ENCODE assay signal across 23 cellular contexts in genomic region chr2:29175338-29175737, GRCh38.
DNase-seq lines count a peak whose midpoint lies in the region; ATAC-seq and TF ChIP-seq lines count a peak whose summit lies in the region.
"Had no signal": no experiment of that assay in that cellular context is flagged by ENCODE, and none has a peak within 500 bp of the region (broad histone marks: within the 10 kb centered on the region; RNA-seq: fewer than 3 reads in every experiment).

No MANE protein-coding gene starts in this region.

- H3F3A ChIP-seq in PC-3 (ENCODE audit: low read length, unreplicated experiment), result no peaks in the 10 kb centered on the region

- H3K27me3 Mint-ChIP-seq in Calu3 (ENCODE audit: unreplicated experiment) (no peaks in the 10 kb centered on the region), T-helper 17 cell (no peaks in the 10 kb centered on the region)
- H3K27me3 Mint-ChIP-seq: CD4-positive, alpha-beta T cell; CD8-positive, alpha-beta memory T cell had no signal

- H3K36me3 ChIP-seq in PC-3 (ENCODE audit: low read depth, low read length) (peaks cover 7% of the 10 kb centered on the region; the same call in 1 of the 2 replicates), psoas muscle (ENCODE audit: insufficient read depth in 1 of 2, low read depth in 1 of 2) (peaks cover 2 to 55% of the 10 kb centered on the region in 2 donors), WERI-Rb-1 (peaks cover 3% of the 10 kb centered on the region; the same call in 1 of the 2 replicates)
- H3K36me3 ChIP-seq: BE2C had no signal

- intact Hi-C loops in Calu3 (cut with micrococcal nuclease; ENCODE audit: unreplicated experiment) (no loop called here), PC-3 (cut with micrococcal nuclease) (no loop called here), psoas muscle (cut with DNase I) (no loop called here)

- no peaks in the 10 kb centered on the region for H3K9me2 ChIP-seq in PC-3 (replicated peaks; ENCODE audit: low read length)

- no peaks in the 10 kb centered on the region for H3K9me3 Mint-ChIP-seq in Calu3 (ENCODE audit: low read depth, unreplicated experiment)
- H3K9me3 Mint-ChIP-seq: CD14-positive monocyte; CD4-positive, alpha-beta T cell; CD8-positive, alpha-beta memory T cell; GM23338 had no signal

- no TSS peak for BruUV-seq in Calu3 (replicated peaks; lab: Mats Ljungman, UMichigan)
- BruUV-seq in PC-3 (replicated peaks; lab: Mats Ljungman, UMichigan), result TSS peak; percentile 17

- H3K27ac ChIP-seq in PC-3 (ENCODE audit: low read length), result no peak overlapping the region
- no peak overlapping the region for H3K27ac ChIP-seq in psoas muscle
- H3K27ac ChIP-seq in WERI-Rb-1, result no peak overlapping the region
- H3K27ac ChIP-seq: A549; BLaER1 treated with 17β-estradiol and CSF1 and Interleukin-3, amounts not matched to agents 10 nM and 100 nM had no signal

- H3K4me1 ChIP-seq in PC-3 (ENCODE audit: insufficient read depth, low read length), result no peaks in the 10 kb centered on the region
- no peaks in the 10 kb centered on the region for H3K4me1 ChIP-seq in psoas muscle
- H3K4me1 ChIP-seq: A549; BE2C; BLaER1 treated with 17β-estradiol and CSF1 and Interleukin-3, amounts not matched to agents 10 nM and 100 nM had no signal

- H2AFZ ChIP-seq in PC-3 (ENCODE audit: low read length), result no peak overlapping the region
- H2AFZ ChIP-seq: GM23338 had no signal

- no peaks in the 10 kb centered on the region for H3K27me3 ChIP-seq in PC-3 (ENCODE audit: low read length)
- H3K27me3 ChIP-seq in psoas muscle (ENCODE audit: insufficient read depth in 3 of 3, low read length in 2 of 3), result no peaks in the 10 kb centered on the region
- no peaks in the 10 kb centered on the region for H3K27me3 ChIP-seq in WERI-Rb-1 (ENCODE audit: insufficient read depth, low read depth, severe bottlenecking)
- H3K27me3 ChIP-seq: BE2C; BLaER1 treated with 17β-estradiol and CSF1 and Interleukin-3, amounts not matched to agents 10 nM and 100 nM had no signal

- TF ChIP-seq CTCF in Calu3 (IDR thresholded peaks at IDR 0.05; ENCODE audit: unreplicated experiment) (no peak), PC-3 (conservative IDR thresholded peaks at IDR 0.05; ENCODE audit: low read depth, low read length) (no peak), psoas muscle (IDR thresholded peaks at IDR 0.05) (no peak), WERI-Rb-1 (IDR thresholded peaks at IDR 0.05; ENCODE audit: low read depth, low read length) (no peak)

- H3K4me2 ChIP-seq in PC-3 (ENCODE audit: low read length), result no peak overlapping the region
- H3K4me2 ChIP-seq: A549; BLaER1 treated with 17β-estradiol and CSF1 and Interleukin-3, amounts not matched to agents 10 nM and 100 nM; GM23338 had no signal

- H3K4me1 Mint-ChIP-seq in Calu3 (ENCODE audit: low read depth, unreplicated experiment) (peaks cover 9% of the 10 kb centered on the region), T-helper 17 cell (peaks cover 8% of the 10 kb centered on the region)
- H3K4me1 Mint-ChIP-seq: CD14-positive monocyte, GM23338 had no signal

- no peak overlapping the region for H3K4me3 Mint-ChIP-seq in Calu3 (ENCODE audit: low read depth, unreplicated experiment)
- H3K4me3 Mint-ChIP-seq in T-helper 17 cell, result no peak overlapping the region
- H3K4me3 Mint-ChIP-seq: CD14-positive monocyte; CD4-positive, alpha-beta T cell; CD8-positive, alpha-beta memory T cell; GM23338; H9 had no signal

- POLR2A ChIA-PET in PC-3 (lab: Charles Lee; ENCODE audit: unreplicated experiment), result no interaction called here

- no peak overlapping the region for H3K4me3 ChIP-seq in PC-3 (ENCODE audit: low read length)
- no peak overlapping the region for H3K4me3 ChIP-seq in psoas muscle
- no peak overlapping the region for H3K4me3 ChIP-seq in WERI-Rb-1 (ENCODE audit: low read depth, low read length)
- H3K4me3 ChIP-seq: A549; BLaER1 treated with 17β-estradiol and CSF1 and Interleukin-3, amounts not matched to agents 10 nM and 100 nM; GM12878; GM23338 had no signal

- peaks cover 96% of the 10 kb centered on the region for H3K36me3 Mint-ChIP-seq in Calu3 (ENCODE audit: insufficient read depth, unreplicated experiment)
- peaks cover 7% of the 10 kb centered on the region for H3K36me3 Mint-ChIP-seq in T-helper 17 cell (ENCODE audit: low read depth)

- no peak for ATAC-seq in PC-3
- ATAC-seq in T-helper 17 cell, result no peak
- ATAC-seq in psoas muscle, result peak in 3 of 4 donors; percentile 15 to 46 (median 17)
- ATAC-seq: A549, GM12878, GM23338, HCT116 had no signal

- CTCF ChIA-PET in Calu3 (lab: Charles Lee) (no interaction called here), PC-3 (lab: Charles Lee) (no interaction called here)

- no peak overlapping the region for H3K9ac ChIP-seq in PC-3 (ENCODE audit: low read length)
- H3K9ac ChIP-seq: BLaER1 treated with 17β-estradiol and CSF1 and Interleukin-3, amounts not matched to agents 10 nM and 100 nM had no signal

- WGBS in psoas muscle, 3 donors, result 60 to 99% (median 85%) methylated on average over 3 of the region's 3 CpGs

- H4K20me1 ChIP-seq in PC-3 (ENCODE audit: low read length), result no peaks in the 10 kb centered on the region

- H3K79me2 ChIP-seq in PC-3 (ENCODE audit: low read length), result no peaks in the 10 kb centered on the region

- H3K9me3 ChIP-seq in PC-3 (ENCODE audit: low read length) (no peaks in the 10 kb centered on the region), T-helper 17 cell (ENCODE audit: control insufficient read depth, low read length, poor library complexity, severe bottlenecking) (no peaks in the 10 kb centered on the region), psoas muscle (no peaks in the 10 kb centered on the region), WERI-Rb-1 (ENCODE audit: severe bottlenecking) (no peaks in the 10 kb centered on the region)
- H3K9me3 ChIP-seq: A549; BE2C; BLaER1 treated with 17β-estradiol and CSF1 and Interleukin-3, amounts not matched to agents 10 nM and 100 nM had no signal

- peak overlapping the region; percentile 36 for H3K27ac Mint-ChIP-seq in Calu3 (ENCODE audit: unreplicated experiment)
- H3K27ac Mint-ChIP-seq in T-helper 17 cell, result peak overlapping the region; percentile 27
- H3K27ac Mint-ChIP-seq: CD4-positive, alpha-beta T cell; GM23338; H9 had no signal

- DNase-seq in Calu3 (no peak), PC-3 (no peak), T-helper 17 cell (no peak), psoas muscle (no peak), WERI-Rb-1 (no peak), DMS153 treated with DMSO at 0.1 percent for 48 hours (lab: John Stamatoyannopoulos, UW; ENCODE audit: unreplicated experiment) (no peak)
- DNase-seq in activated CD4-positive, alpha-beta T cell treated with anti-CD3 and anti-CD28 coated beads for 1 hour, result no peak
- DNase-seq: 8988T; ACHN; AML-193; BE2C; CD4-positive, alpha-beta T cell; CD8-positive, alpha-beta memory T cell; DMS153; EL; GDM1; H9 had no signal

Comparison
In these comparisons a context has a peak if more than half of its experiments do, and no peak if none do; other contexts are left out.
1. ATAC-seq: peak in psoas muscle (3 of 4); none in PC-3 (single experiment) and T-helper 17 cell (single experiment).